In the genomic region with DNA sequence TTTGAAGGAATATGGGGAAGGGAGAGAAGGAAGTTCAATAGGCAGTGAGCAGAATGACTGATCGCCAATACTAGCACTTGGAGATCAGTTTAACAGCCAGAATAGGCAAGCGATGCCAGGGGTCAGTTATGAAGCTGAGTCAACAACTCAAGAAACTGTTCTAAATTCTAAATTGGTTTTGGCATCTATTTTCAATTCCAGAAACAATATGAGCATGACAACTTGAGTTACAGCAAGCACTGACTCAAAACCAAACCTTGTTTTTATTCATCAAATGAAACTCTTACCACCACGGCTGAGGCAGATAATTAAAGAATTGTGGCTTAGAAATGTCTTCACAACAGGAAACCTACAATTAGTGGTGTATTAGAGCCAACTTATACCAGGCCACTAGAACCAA, we compare ENCODE assay signal across 1 cellular context.
TF ChIP-seq lines count a peak whose summit lies in the region.

No MANE protein-coding gene starts in this region.

TF ChIP-seq in GM12878, 131 proteins besides CTCF, POLR2A, EP300 and RAD21 (continued from another document and continues in another):
- peak; percentile 54; the same call in 1 of the 2 replicates for TF ChIP-seq POLR2AphosphoS5 (IDR thresholded peaks at IDR 0.05; ENCODE audit: low read length)
- peak; percentile 100 for TF ChIP-seq MTA2 (IDR thresholded peaks at IDR 0.05; ENCODE audit: low read depth)
- TF ChIP-seq, protein P1, sequence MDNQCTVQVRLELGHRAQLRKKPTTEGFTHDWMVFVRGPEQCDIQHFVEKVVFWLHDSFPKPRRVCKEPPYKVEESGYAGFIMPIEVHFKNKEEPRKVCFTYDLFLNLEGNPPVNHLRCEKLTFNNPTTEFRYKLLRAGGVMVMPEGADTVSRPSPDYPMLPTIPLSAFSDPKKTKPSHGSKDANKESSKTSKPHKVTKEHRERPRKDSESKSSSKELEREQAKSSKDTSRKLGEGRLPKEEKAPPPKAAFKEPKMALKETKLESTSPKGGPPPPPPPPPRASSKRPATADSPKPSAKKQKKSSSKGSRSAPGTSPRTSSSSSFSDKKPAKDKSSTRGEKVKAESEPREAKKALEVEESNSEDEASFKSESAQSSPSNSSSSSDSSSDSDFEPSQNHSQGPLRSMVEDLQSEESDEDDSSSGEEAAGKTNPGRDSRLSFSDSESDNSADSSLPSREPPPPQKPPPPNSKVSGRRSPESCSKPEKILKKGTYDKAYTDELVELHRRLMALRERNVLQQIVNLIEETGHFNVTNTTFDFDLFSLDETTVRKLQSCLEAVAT (IDR thresholded peaks at IDR 0.05): peak; percentile 88
- TF ChIP-seq, protein P2, sequence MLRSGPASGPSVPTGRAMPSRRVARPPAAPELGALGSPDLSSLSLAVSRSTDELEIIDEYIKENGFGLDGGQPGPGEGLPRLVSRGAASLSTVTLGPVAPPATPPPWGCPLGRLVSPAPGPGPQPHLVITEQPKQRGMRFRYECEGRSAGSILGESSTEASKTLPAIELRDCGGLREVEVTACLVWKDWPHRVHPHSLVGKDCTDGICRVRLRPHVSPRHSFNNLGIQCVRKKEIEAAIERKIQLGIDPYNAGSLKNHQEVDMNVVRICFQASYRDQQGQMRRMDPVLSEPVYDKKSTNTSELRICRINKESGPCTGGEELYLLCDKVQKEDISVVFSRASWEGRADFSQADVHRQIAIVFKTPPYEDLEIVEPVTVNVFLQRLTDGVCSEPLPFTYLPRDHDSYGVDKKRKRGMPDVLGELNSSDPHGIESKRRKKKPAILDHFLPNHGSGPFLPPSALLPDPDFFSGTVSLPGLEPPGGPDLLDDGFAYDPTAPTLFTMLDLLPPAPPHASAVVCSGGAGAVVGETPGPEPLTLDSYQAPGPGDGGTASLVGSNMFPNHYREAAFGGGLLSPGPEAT (IDR thresholded peaks at IDR 0.05; ENCODE audit: low read depth): peak; percentile 92
- TF ChIP-seq KLF5 (IDR thresholded peaks at IDR 0.05; ENCODE audit: partially characterized antibody): peak; percentile 65
- no peak for TF ChIP-seq SUZ12 (IDR thresholded peaks at IDR 0.05; ENCODE audit: unreplicated experiment)
- peak; percentile 71; the same call in 1 of the 2 replicates for TF ChIP-seq CHD2 (IDR thresholded peaks at IDR 0.05; ENCODE audit: borderline replicate concordance, low read depth, low read length)
- TF ChIP-seq SMAD1 (IDR thresholded peaks at IDR 0.05; ENCODE audit: low read depth, partially characterized antibody): peak; percentile 76
- peak; percentile 100 for TF ChIP-seq JUNB (IDR thresholded peaks at IDR 0.05)
- peak; percentile 80 for TF ChIP-seq GABPA (IDR thresholded peaks at IDR 0.05; ENCODE audit: low read depth)
- peak; percentile 80 for TF ChIP-seq TCF7 (IDR thresholded peaks at IDR 0.05; ENCODE audit: borderline replicate concordance)
- TF ChIP-seq SREBF2 (IDR thresholded peaks at IDR 0.05; ENCODE audit: low read length): no peak
- peak in 1 of 2 experiments; percentile 84; a peak in 1 of 4 replicates for TF ChIP-seq ETV6 (conservative IDR thresholded peaks at IDR 0.05 in 1 of 2, IDR thresholded peaks at IDR 0.05 in 1 of 2; ENCODE audit: borderline replicate concordance in 1 of 2, low read depth in 1 of 2)
- no peak for TF ChIP-seq NRF1 (conservative IDR thresholded peaks at IDR 0.05; ENCODE audit: low read depth, low read length)
- no peak for TF ChIP-seq HDGF (IDR thresholded peaks at IDR 0.05)
- no peak for TF ChIP-seq NFYA (IDR thresholded peaks at IDR 0.05; ENCODE audit: borderline replicate concordance, low read depth, low read length)
- no peak for TF ChIP-seq ZNF622 (IDR thresholded peaks at IDR 0.05)
- TF ChIP-seq IKZF1 (conservative IDR thresholded peaks at IDR 0.05): peak; percentile 94
- TF ChIP-seq, protein P3, sequence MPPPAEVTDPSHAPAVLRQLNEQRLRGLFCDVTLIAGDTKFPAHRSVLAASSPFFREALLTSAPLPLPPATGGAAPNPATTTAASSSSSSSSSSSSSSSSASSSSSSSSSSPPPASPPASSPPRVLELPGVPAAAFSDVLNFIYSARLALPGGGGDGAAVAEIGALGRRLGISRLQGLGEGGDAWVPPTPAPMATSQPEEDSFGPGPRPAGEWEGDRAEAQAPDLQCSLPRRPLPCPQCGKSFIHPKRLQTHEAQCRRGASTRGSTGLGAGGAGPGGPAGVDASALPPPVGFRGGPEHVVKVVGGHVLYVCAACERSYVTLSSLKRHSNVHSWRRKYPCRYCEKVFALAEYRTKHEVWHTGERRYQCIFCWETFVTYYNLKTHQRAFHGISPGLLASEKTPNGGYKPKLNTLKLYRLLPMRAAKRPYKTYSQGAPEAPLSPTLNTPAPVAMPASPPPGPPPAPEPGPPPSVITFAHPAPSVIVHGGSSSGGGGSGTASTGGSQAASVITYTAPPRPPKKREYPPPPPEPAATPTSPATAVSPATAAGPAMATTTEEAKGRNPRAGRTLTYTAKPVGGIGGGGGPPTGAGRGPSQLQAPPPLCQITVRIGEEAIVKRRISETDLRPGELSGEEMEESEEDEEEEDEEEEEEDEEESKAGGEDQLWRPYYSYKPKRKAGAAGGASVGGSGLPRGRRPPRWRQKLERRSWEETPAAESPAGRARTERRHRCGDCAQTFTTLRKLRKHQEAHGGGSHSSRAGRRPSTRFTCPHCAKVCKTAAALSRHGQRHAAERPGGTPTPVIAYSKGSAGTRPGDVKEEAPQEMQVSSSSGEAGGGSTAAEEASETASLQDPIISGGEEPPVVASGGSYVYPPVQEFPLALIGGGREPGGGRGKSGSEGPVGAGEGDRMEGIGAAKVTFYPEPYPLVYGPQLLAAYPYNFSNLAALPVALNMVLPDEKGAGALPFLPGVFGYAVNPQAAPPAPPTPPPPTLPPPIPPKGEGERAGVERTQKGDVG (CRISPR knock-in tag; IDR thresholded peaks at IDR 0.05): no peak
- peak; percentile 66; the same call in 1 of the 2 replicates for TF ChIP-seq RAD51 (IDR thresholded peaks at IDR 0.05)
- TF ChIP-seq, protein P4, sequence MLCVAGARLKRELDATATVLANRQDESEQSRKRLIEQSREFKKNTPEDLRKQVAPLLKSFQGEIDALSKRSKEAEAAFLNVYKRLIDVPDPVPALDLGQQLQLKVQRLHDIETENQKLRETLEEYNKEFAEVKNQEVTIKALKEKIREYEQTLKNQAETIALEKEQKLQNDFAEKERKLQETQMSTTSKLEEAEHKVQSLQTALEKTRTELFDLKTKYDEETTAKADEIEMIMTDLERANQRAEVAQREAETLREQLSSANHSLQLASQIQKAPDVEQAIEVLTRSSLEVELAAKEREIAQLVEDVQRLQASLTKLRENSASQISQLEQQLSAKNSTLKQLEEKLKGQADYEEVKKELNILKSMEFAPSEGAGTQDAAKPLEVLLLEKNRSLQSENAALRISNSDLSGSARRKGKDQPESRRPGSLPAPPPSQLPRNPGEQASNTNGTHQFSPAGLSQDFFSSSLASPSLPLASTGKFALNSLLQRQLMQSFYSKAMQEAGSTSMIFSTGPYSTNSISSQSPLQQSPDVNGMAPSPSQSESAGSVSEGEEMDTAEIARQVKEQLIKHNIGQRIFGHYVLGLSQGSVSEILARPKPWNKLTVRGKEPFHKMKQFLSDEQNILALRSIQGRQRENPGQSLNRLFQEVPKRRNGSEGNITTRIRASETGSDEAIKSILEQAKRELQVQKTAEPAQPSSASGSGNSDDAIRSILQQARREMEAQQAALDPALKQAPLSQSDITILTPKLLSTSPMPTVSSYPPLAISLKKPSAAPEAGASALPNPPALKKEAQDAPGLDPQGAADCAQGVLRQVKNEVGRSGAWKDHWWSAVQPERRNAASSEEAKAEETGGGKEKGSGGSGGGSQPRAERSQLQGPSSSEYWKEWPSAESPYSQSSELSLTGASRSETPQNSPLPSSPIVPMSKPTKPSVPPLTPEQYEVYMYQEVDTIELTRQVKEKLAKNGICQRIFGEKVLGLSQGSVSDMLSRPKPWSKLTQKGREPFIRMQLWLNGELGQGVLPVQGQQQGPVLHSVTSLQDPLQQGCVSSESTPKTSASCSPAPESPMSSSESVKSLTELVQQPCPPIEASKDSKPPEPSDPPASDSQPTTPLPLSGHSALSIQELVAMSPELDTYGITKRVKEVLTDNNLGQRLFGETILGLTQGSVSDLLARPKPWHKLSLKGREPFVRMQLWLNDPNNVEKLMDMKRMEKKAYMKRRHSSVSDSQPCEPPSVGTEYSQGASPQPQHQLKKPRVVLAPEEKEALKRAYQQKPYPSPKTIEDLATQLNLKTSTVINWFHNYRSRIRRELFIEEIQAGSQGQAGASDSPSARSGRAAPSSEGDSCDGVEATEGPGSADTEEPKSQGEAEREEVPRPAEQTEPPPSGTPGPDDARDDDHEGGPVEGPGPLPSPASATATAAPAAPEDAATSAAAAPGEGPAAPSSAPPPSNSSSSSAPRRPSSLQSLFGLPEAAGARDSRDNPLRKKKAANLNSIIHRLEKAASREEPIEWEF (IDR thresholded peaks at IDR 0.05; ENCODE audit: insufficient replicate concordance, low read depth, low read length): peak; percentile 80
- peak; percentile 99 for TF ChIP-seq ZNF217 (IDR thresholded peaks at IDR 0.05)
- TF ChIP-seq, protein P5, sequence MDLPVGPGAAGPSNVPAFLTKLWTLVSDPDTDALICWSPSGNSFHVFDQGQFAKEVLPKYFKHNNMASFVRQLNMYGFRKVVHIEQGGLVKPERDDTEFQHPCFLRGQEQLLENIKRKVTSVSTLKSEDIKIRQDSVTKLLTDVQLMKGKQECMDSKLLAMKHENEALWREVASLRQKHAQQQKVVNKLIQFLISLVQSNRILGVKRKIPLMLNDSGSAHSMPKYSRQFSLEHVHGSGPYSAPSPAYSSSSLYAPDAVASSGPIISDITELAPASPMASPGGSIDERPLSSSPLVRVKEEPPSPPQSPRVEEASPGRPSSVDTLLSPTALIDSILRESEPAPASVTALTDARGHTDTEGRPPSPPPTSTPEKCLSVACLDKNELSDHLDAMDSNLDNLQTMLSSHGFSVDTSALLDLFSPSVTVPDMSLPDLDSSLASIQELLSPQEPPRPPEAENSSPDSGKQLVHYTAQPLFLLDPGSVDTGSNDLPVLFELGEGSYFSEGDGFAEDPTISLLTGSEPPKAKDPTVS (IDR thresholded peaks at IDR 0.05; ENCODE audit: low read depth, low read length): no peak
- TF ChIP-seq, protein P6, sequence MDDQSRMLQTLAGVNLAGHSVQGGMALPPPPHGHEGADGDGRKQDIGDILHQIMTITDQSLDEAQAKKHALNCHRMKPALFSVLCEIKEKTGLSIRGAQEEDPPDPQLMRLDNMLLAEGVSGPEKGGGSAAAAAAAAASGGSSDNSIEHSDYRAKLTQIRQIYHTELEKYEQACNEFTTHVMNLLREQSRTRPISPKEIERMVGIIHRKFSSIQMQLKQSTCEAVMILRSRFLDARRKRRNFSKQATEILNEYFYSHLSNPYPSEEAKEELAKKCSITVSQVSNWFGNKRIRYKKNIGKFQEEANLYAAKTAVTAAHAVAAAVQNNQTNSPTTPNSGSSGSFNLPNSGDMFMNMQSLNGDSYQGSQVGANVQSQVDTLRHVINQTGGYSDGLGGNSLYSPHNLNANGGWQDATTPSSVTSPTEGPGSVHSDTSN (IDR thresholded peaks at IDR 0.05; ENCODE audit: insufficient replicate concordance, low read depth, low read length): peak; percentile 83
- no peak for TF ChIP-seq ESRRA (IDR thresholded peaks at IDR 0.05; ENCODE audit: low read length)
- TF ChIP-seq POU2F2 (IDR thresholded peaks at IDR 0.05; ENCODE audit: borderline replicate concordance, low read depth, low read length): peak; percentile 88
- TF ChIP-seq CEBPB (IDR thresholded peaks at IDR 0.05; ENCODE audit: borderline replicate concordance in 1 of 2, low read depth in 2 of 2, low read length in 2 of 2): peak in 1 of 2 experiments; percentile 98; a peak in 2 of 4 replicates
- TF ChIP-seq TCF12 (IDR thresholded peaks at IDR 0.05; ENCODE audit: low read depth, low read length): peak; percentile 79; the same call in 1 of the 2 replicates
- TF ChIP-seq MTA3 (IDR thresholded peaks at IDR 0.05; ENCODE audit: borderline replicate concordance, low read length): peak; percentile 100
- peak; percentile 98 for TF ChIP-seq NR2F1 (conservative IDR thresholded peaks at IDR 0.05)
- TF ChIP-seq TBL1XR1 (IDR thresholded peaks at IDR 0.05; ENCODE audit: low read depth, low read length): peak; percentile 98
- TF ChIP-seq RUNX3 (IDR thresholded peaks at IDR 0.05; ENCODE audit: low read length): peak; percentile 100
- TF ChIP-seq RBBP5 (conservative IDR thresholded peaks at IDR 0.05): no peak
- no peak for TF ChIP-seq PAX8 (IDR thresholded peaks at IDR 0.05)
- no peak for TF ChIP-seq YBX1 (IDR thresholded peaks at IDR 0.05)
- TF ChIP-seq, protein P7, sequence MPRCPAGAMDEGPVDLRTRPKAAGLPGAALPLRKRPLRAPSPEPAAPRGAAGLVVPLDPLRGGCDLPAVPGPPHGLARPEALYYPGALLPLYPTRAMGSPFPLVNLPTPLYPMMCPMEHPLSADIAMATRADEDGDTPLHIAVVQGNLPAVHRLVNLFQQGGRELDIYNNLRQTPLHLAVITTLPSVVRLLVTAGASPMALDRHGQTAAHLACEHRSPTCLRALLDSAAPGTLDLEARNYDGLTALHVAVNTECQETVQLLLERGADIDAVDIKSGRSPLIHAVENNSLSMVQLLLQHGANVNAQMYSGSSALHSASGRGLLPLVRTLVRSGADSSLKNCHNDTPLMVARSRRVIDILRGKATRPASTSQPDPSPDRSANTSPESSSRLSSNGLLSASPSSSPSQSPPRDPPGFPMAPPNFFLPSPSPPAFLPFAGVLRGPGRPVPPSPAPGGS (IDR thresholded peaks at IDR 0.05; ENCODE audit: borderline replicate concordance, insufficient read depth, low read depth, low read length, poor library complexity, severe bottlenecking): peak; percentile 93
- peak; percentile 94 for TF ChIP-seq CREM (IDR thresholded peaks at IDR 0.05; ENCODE audit: low read depth)
- TF ChIP-seq, protein P8, sequence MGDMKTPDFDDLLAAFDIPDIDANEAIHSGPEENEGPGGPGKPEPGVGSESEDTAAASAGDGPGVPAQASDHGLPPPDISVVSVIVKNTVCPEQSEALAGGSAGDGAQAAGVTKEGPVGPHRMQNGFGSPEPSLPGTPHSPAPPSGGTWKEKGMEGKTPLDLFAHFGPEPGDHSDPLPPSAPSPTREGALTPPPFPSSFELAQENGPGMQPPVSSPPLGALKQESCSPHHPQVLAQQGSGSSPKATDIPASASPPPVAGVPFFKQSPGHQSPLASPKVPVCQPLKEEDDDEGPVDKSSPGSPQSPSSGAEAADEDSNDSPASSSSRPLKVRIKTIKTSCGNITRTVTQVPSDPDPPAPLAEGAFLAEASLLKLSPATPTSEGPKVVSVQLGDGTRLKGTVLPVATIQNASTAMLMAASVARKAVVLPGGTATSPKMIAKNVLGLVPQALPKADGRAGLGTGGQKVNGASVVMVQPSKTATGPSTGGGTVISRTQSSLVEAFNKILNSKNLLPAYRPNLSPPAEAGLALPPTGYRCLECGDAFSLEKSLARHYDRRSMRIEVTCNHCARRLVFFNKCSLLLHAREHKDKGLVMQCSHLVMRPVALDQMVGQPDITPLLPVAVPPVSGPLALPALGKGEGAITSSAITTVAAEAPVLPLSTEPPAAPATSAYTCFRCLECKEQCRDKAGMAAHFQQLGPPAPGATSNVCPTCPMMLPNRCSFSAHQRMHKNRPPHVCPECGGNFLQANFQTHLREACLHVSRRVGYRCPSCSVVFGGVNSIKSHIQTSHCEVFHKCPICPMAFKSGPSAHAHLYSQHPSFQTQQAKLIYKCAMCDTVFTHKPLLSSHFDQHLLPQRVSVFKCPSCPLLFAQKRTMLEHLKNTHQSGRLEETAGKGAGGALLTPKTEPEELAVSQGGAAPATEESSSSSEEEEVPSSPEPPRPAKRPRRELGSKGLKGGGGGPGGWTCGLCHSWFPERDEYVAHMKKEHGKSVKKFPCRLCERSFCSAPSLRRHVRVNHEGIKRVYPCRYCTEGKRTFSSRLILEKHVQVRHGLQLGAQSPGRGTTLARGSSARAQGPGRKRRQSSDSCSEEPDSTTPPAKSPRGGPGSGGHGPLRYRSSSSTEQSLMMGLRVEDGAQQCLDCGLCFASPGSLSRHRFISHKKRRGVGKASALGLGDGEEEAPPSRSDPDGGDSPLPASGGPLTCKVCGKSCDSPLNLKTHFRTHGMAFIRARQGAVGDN (IDR thresholded peaks at IDR 0.05): peak; percentile 27; the same call in 1 of the 2 replicates
- TF ChIP-seq EED (IDR thresholded peaks at IDR 0.05; ENCODE audit: low read depth): peak; percentile 80
- TF ChIP-seq GATAD2B (conservative IDR thresholded peaks at IDR 0.05; ENCODE audit: low read depth): peak; percentile 89
- TF ChIP-seq IKZF2 (IDR thresholded peaks at IDR 0.05): peak; percentile 96 to 97
